21 cellular contexts compared by ENCODE assay signal in genomic region chr7:28195925-28196324, GRCh38. TPM values are rescaled to one million over a fixed set of nuclear protein-coding genes. Genes with fewer than 3 reads are reported as not detected.
DNase-seq lines count a peak whose midpoint lies in the region; ATAC-seq and TF ChIP-seq lines count a peak whose summit lies in the region.
"Had no signal": no experiment of that assay in that cellular context is flagged by ENCODE, and none has a peak within 500 bp of the region (broad histone marks: within the 10 kb centered on the region; RNA-seq: fewer than 3 reads in every experiment).

No MANE protein-coding gene starts in this region.

- CTCF ChIA-PET in HEK293 (lab: Yijun Ruan, JAX) (no interaction called here), HEK293T (lab: Yijun Ruan, JAX) (no interaction called here)

- H2BK15ac ChIP-seq in H9 (ENCODE audit: low read depth, low read length), result no peak overlapping the region

- no peaks in the 10 kb centered on the region for H3K4me1 ChIP-seq in HEK293 (ENCODE audit: control insufficient read depth, insufficient read depth, low read length)
- no peaks in the 10 kb centered on the region; the same call in 1 of the 2 replicates for H3K4me1 ChIP-seq in H9 (ENCODE audit: insufficient read depth, low read length)
- no peaks in the 10 kb centered on the region for H3K4me1 ChIP-seq in ovary (ENCODE audit: insufficient read depth)
- H3K4me1 ChIP-seq: Caco-2 had no signal

- peaks cover 20 to 50% of the 10 kb centered on the region in 2 donors for H3K4me1 Mint-ChIP-seq in effector memory CD8-positive, alpha-beta T cell (ENCODE audit: low read depth in 2 of 2)
- H3K4me1 Mint-ChIP-seq in natural killer cell treated with Interleukin-12 subunit alpha and Interleukin-12 subunit beta and Interleukin-15 and Interleukin-18, amount 100 ng/mL, for 72 hours (ENCODE audit: low read depth in 2 of 2), result peaks cover 55 to 57% of the 10 kb centered on the region in 2 donors
- peaks cover 22 to 24% of the 10 kb centered on the region in 2 experiments for H3K4me1 Mint-ChIP-seq in H9
- H3K4me1 Mint-ChIP-seq: CD4-positive, CD25-positive, alpha-beta regulatory T cell had no signal

- H3K9me3 ChIP-seq in HEK293 (ENCODE audit: control insufficient read depth, insufficient read depth, low read depth, low read length), result no peaks in the 10 kb centered on the region
- H3K9me3 ChIP-seq in H9 (ENCODE audit: control insufficient read depth, low read depth, low read length), result no peaks in the 10 kb centered on the region
- no peaks in the 10 kb centered on the region for H3K9me3 ChIP-seq in ovary
- H3K9me3 ChIP-seq: Caco-2, SJSA1 had no signal

- H3K4me2 ChIP-seq in H9 (ENCODE audit: insufficient read depth, insufficient read length, low read length), result no peak overlapping the region

- no peak overlapping the region for H2BK12ac ChIP-seq in H9 (ENCODE audit: insufficient read length, low read depth, low read length)

- WGBS in H9 (ENCODE audit: extremely low coverage, insufficient read length, low lambda C conversion rate), result 100% methylated on average over 2 of the region's 3 CpGs
- WGBS in ovary, 3 donors, result 84 to 93% (median 91%) methylated on average over 3 of the region's 3 CpGs

- POLR2A ChIA-PET in HEK293 (lab: Yijun Ruan, JAX), result no interaction called here
- POLR2A ChIA-PET in HEK293T (lab: Yijun Ruan, JAX), result no interaction called here

- H3K23me2 ChIP-seq in H9 (ENCODE audit: insufficient read length, low read depth, low read length, poor library complexity, severe bottlenecking), result no peaks in the 10 kb centered on the region

- no peaks in the 10 kb centered on the region for H3K79me2 ChIP-seq in H9 (ENCODE audit: insufficient read depth, low read length)

- H3T11ph ChIP-seq in H9 (ENCODE audit: low read length), result no peak overlapping the region

- H3K4me3 ChIP-seq in HEK293 (ENCODE audit: low read depth, low read length), result no peak overlapping the region
- H3K4me3 ChIP-seq in ovary, result no peak overlapping the region
- H3K4me3 ChIP-seq: GM12878, SJSA1 had no signal

- H3K4ac ChIP-seq in H9 (ENCODE audit: low read depth, low read length), result no peak overlapping the region

- H3K27ac ChIP-seq in HEK293 (ENCODE audit: extremely low read depth, low read depth, low read length) (no peak overlapping the region), H9 (ENCODE audit: insufficient read length, low read depth, low read length) (no peak overlapping the region), ovary (no peak overlapping the region)
- H3K27ac ChIP-seq: SJSA1 had no signal

- no peak overlapping the region for H3K9ac ChIP-seq in H9 (ENCODE audit: extremely low read depth, insufficient read length, low read length)

- no peaks in the 10 kb centered on the region for H3K36me3 ChIP-seq in HEK293 (ENCODE audit: control insufficient read depth in 2 of 2, insufficient read depth in 1 of 2, low read length in 2 of 2)
- no peaks in the 10 kb centered on the region for H3K36me3 ChIP-seq in ovary
- H3K36me3 ChIP-seq: SJSA1 had no signal

- no peak overlapping the region for H3K56ac ChIP-seq in H9 (ENCODE audit: insufficient read length, low read depth, low read length)

- no peak for TF ChIP-seq POLR2A in ovary (IDR thresholded peaks at IDR 0.05)

- H4K5ac ChIP-seq in H9 (ENCODE audit: insufficient read length, low read depth, low read length), result no peak overlapping the region

- H3K18ac ChIP-seq in H9 (ENCODE audit: insufficient read length, low read depth, low read length), result no peak overlapping the region

- no peak overlapping the region for H2BK120ac ChIP-seq in H9 (ENCODE audit: low read depth, low read length, poor library complexity, severe bottlenecking)

- peak; percentile 49 for ATAC-seq in effector memory CD8-positive, alpha-beta T cell (replicated peaks)
- peak; percentile 52 to 57 for ATAC-seq in natural killer cell treated with Interleukin-12 subunit alpha and Interleukin-12 subunit beta and Interleukin-15 and Interleukin-18, amount 100 ng/mL, for 72 hours
- ATAC-seq: GM12878, Right ventricle myocardium inferior had no signal

- peak overlapping the region; percentile 36 to 88 for H3K27ac Mint-ChIP-seq in effector memory CD8-positive, alpha-beta T cell
- H3K27ac Mint-ChIP-seq in natural killer cell treated with Interleukin-12 subunit alpha and Interleukin-12 subunit beta and Interleukin-15 and Interleukin-18, amount 100 ng/mL, for 72 hours, result peak overlapping the region; percentile 39 to 84
- peak overlapping the region in 1 of 3 experiments; percentile 6; a peak in 3 of 7 replicates for H3K27ac Mint-ChIP-seq in H9

- no peak overlapping the region for H2AK5ac ChIP-seq in H9 (ENCODE audit: insufficient read length, low read length)

- H3K4me3 Mint-ChIP-seq in effector memory CD8-positive, alpha-beta T cell, result peak overlapping the region; percentile 60 to 72
- H3K4me3 Mint-ChIP-seq in natural killer cell treated with Interleukin-12 subunit alpha and Interleukin-12 subunit beta and Interleukin-15 and Interleukin-18, amount 100 ng/mL, for 72 hours, result peak overlapping the region; percentile 56
- H3K4me3 Mint-ChIP-seq in H9, result no peak overlapping the region

- H4K91ac ChIP-seq in H9 (ENCODE audit: insufficient read length, low read depth, low read length), result no peak overlapping the region

- peaks cover 0 to 10% of the 10 kb centered on the region in 2 donors for H3K27me3 Mint-ChIP-seq in effector memory CD8-positive, alpha-beta T cell
- H3K27me3 Mint-ChIP-seq in natural killer cell treated with Interleukin-12 subunit alpha and Interleukin-12 subunit beta and Interleukin-15 and Interleukin-18, amount 100 ng/mL, for 72 hours, result no peaks in the 10 kb centered on the region
- no peaks in the 10 kb centered on the region; the same call in 1 of the 2 replicates for H3K27me3 Mint-ChIP-seq in H9 (ENCODE audit: low read depth)

- H3K23ac ChIP-seq in H9 (ENCODE audit: insufficient read length, low read depth, low read length), result no peak overlapping the region

- H2AFZ ChIP-seq in H9 (ENCODE audit: low read length), result no peak overlapping the region

- no peak overlapping the region for H3K14ac ChIP-seq in H9 (ENCODE audit: insufficient read depth, low read length)

- H3K79me1 ChIP-seq in H9 (ENCODE audit: insufficient read depth, low read depth, low read length, poor library complexity, severe bottlenecking), result no peaks in the 10 kb centered on the region

- no peak overlapping the region for H4K8ac ChIP-seq in H9 (replicated peaks; ENCODE audit: insufficient read length, low read depth, low read length)

- no peaks in the 10 kb centered on the region for H4K20me1 ChIP-seq in H9 (ENCODE audit: control insufficient read depth, insufficient read depth, insufficient read length)

- H3K36me3 Mint-ChIP-seq in effector memory CD8-positive, alpha-beta T cell (ENCODE audit: insufficient read depth), result peaks cover 5% of the 10 kb centered on the region
- H3K36me3 Mint-ChIP-seq in natural killer cell treated with Interleukin-12 subunit alpha and Interleukin-12 subunit beta and Interleukin-15 and Interleukin-18, amount 100 ng/mL, for 72 hours, result no peaks in the 10 kb centered on the region
- H3K36me3 Mint-ChIP-seq in H9 (ENCODE audit: insufficient read depth in 1 of 3, low read depth in 3 of 3), result peaks cover 0 to 3% (median 0%) of the 10 kb centered on the region in 3 experiments; a peak in 1 of 7 replicates
- H3K36me3 Mint-ChIP-seq: CD4-positive, CD25-positive, alpha-beta regulatory T cell had no signal

- H3K27me3 ChIP-seq in H9 (ENCODE audit: insufficient read depth, low read length) (no peaks in the 10 kb centered on the region; the same call in 1 of the 2 replicates), ovary (no peaks in the 10 kb centered on the region)
- H3K27me3 ChIP-seq: SJSA1 had no signal

- H2BK20ac ChIP-seq in H9 (ENCODE audit: low read depth, low read length, poor library complexity, severe bottlenecking), result no peak overlapping the region

- intact Hi-C loops in ovary (cut with DNase I), result no loop called here

- no peak for DNase-seq in effector memory CD8-positive, alpha-beta T cell
- no peak for DNase-seq in natural killer cell treated with Interleukin-12 subunit alpha and Interleukin-12 subunit beta and Interleukin-15 and Interleukin-18, amount 100 ng/mL, for 72 hours (ENCODE audit: low spot score)
- DNase-seq in HEK293T (ENCODE audit: extremely low spot score) (no peak), H9 (no peak), ovary (no peak), NCI-H1092 (lab: John Stamatoyannopoulos, UW) (no peak)
- DNase-seq: Caco-2; CD4-positive, CD25-positive, alpha-beta regulatory T cell; DMS 273 treated with DMSO at 0.1 percent for 48 hours; DND-41; Karpas-422; MV-4-11; NCI-H1694; NCI-H2081 treated with DMSO at 0.1 percent for 48 hours; NCI-H2171 treated with DMSO at 0.1 percent for 48 hours; NCI-H524 treated with DMSO at 0.1 percent for 48 hours; NCI-H82 had no signal

- TF ChIP-seq EP300 in ovary (IDR thresholded peaks at IDR 0.05), result no peak

- no peaks in the 10 kb centered on the region for H3K9me3 Mint-ChIP-seq in effector memory CD8-positive, alpha-beta T cell
- no peaks in the 10 kb centered on the region for H3K9me3 Mint-ChIP-seq in natural killer cell treated with Interleukin-12 subunit alpha and Interleukin-12 subunit beta and Interleukin-15 and Interleukin-18, amount 100 ng/mL, for 72 hours
- no peaks in the 10 kb centered on the region for H3K9me3 Mint-ChIP-seq in H9
- H3K9me3 Mint-ChIP-seq: CD4-positive, CD25-positive, alpha-beta regulatory T cell had no signal

- TF ChIP-seq CTCF in HEK293 (tag by site-specific recombination; IDR thresholded peaks at IDR 0.05) (no peak), H9 (conservative IDR thresholded peaks at IDR 0.05) (no peak), ovary (IDR thresholded peaks at IDR 0.05) (no peak)

- H2BK5ac ChIP-seq in H9 (ENCODE audit: insufficient read length, low read length), result no peak overlapping the region

TF ChIP-seq in HEK293, 187 proteins besides CTCF, POLR2A, EP300 and RAD21 (continues in another document):
- peak; percentile 23; the same call in 1 of the 2 replicates for TF ChIP-seq ZIC2 (tag by site-specific recombination; IDR thresholded peaks at IDR 0.05)

TF ChIP-seq in HEK293T, 16 proteins besides CTCF, POLR2A, EP300 and RAD21:
- TF ChIP-seq NFRKB (IDR thresholded peaks at IDR 0.05) (no peak), TARDBP (IDR thresholded peaks at IDR 0.05) (no peak)

RNA-seq across cellular contexts. Expression of gene JAZF1, which starts 15.3 kb away (rescaled TPM):
- 10 to 100 TPM; 12.6 to 23.6 TPM for total RNA-seq in natural killer cell treated with Interleukin-12 subunit alpha and Interleukin-12 subunit beta and Interleukin-15 and Interleukin-18, amount 100 ng/mL, for 72 hours
- total RNA-seq in H9 (2021) (7.6 and 9.1 TPM in 2 replicates), ovary (10 to 100 TPM; 10.4 to 36.0 (median 19.9) TPM)
- 10 to 100 TPM; 11.6 to 28.6 TPM for polyA plus RNA-seq in ovary

Comparison
In these comparisons a context has a peak if more than half of its experiments do, and no peak if none do; other contexts are left out.
1. H3K4me3 Mint-ChIP-seq: peak in effector memory CD8-positive, alpha-beta T cell (2 of 2) and natural killer cell treated with Interleukin-12 subunit alpha and Interleukin-12 subunit beta and Interleukin-15 and Interleukin-18, amount 100 ng/mL, for 72 hours (single experiment); none in H9 (0 of 2).